ENCODE assay signal across 1 cellular context in the genomic region with DNA sequence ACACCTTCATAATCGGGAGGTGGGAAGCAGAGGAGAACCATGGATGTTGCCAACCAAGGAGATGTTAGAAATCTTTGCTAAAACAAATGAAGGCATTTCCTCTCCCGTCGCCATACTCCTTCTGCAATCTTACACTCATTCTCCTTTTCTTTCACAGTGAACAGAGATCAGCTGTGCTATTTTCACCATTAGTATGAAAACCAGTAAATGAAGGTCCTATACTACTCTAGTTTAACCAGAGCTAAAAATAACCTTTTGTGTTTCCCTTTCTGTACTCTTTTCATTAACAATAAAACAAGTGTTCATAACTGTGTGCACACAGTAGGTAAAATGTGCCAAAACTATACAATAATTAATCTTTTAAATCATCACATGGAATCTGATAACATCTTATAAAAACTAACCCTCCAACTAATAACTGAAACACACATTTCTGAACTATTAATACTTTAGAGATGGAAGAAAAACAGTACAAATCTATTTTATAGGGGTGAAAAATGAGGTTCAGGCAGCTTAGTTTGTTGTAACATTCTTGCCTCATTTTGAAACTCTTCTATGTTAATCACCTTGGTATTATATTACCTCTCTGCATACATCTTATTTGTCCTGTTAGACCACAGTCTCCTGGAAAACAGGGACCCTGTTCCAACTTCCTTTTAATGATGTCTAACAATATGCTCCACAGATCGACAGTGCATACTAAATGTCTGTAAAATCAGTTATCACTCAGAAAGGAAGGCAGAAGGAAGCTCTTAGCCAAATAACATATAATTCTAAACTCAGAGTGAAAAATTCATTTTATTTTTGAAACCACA.
TF ChIP-seq lines count a peak whose summit lies in the region.

No MANE protein-coding gene starts in this region.

TF ChIP-seq in GM12878, 131 proteins besides CTCF, POLR2A, EP300 and RAD21 (continued from another document):
- TF ChIP-seq, protein P1, sequence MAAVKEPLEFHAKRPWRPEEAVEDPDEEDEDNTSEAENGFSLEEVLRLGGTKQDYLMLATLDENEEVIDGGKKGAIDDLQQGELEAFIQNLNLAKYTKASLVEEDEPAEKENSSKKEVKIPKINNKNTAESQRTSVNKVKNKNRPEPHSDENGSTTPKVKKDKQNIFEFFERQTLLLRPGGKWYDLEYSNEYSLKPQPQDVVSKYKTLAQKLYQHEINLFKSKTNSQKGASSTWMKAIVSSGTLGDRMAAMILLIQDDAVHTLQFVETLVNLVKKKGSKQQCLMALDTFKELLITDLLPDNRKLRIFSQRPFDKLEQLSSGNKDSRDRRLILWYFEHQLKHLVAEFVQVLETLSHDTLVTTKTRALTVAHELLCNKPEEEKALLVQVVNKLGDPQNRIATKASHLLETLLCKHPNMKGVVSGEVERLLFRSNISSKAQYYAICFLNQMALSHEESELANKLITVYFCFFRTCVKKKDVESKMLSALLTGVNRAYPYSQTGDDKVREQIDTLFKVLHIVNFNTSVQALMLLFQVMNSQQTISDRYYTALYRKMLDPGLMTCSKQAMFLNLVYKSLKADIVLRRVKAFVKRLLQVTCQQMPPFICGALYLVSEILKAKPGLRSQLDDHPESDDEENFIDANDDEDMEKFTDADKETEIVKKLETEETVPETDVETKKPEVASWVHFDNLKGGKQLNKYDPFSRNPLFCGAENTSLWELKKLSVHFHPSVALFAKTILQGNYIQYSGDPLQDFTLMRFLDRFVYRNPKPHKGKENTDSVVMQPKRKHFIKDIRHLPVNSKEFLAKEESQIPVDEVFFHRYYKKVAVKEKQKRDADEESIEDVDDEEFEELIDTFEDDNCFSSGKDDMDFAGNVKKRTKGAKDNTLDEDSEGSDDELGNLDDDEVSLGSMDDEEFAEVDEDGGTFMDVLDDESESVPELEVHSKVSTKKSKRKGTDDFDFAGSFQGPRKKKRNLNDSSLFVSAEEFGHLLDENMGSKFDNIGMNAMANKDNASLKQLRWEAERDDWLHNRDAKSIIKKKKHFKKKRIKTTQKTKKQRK (IDR thresholded peaks at IDR 0.05; ENCODE audit: low read depth, low read length): no peak
TF ChIP-seq in GM12878: peak in this region for 4.
